12 cellular contexts compared by ENCODE assay signal in genomic region chr9:98971168-98971914, GRCh38. TPM values are rescaled to one million over a fixed set of nuclear protein-coding genes. Genes with fewer than 3 reads are reported as not detected.
DNase-seq lines count a peak whose midpoint lies in the region; ATAC-seq and TF ChIP-seq lines count a peak whose summit lies in the region.
"Had no signal": no experiment of that assay in that cellular context is flagged by ENCODE, and none has a peak within 500 bp of the region (broad histone marks: within the 10 kb centered on the region; RNA-seq: fewer than 3 reads in every experiment).

No MANE protein-coding gene starts in this region.

- peak overlapping the region; percentile 20; the same call in 1 of the 2 replicates for H3K9ac ChIP-seq in SK-N-SH

- TF ChIP-seq CTCF in SK-N-SH (IDR thresholded peaks at IDR 0.05) (no peak), fibroblast of villous mesenchyme (IDR thresholded peaks at IDR 0.05; ENCODE audit: insufficient read depth, low read depth, low read length) (no peak), osteocyte (IDR thresholded peaks at IDR 0.05) (no peak)

- DNase-seq in GM04504 (ENCODE audit: low read depth) (peak; percentile 44), SK-N-SH (no peak), fibroblast of villous mesenchyme (ENCODE audit: low read depth) (peak; percentile 78), osteocyte (ENCODE audit: extremely low spot score, unreplicated experiment) (no peak), D341Med (ENCODE audit: low spot score) (no peak), NCI-H82 treated with DMSO at 0.1 percent for 48 hours (lab: John Stamatoyannopoulos, UW; ENCODE audit: unreplicated experiment) (no peak), SK-N-DZ (ENCODE audit: low spot score) (no peak)
- DNase-seq in stimulated activated effector memory CD8-positive, alpha-beta T cell treated with anti-CD3 and anti-CD28 coated beads, Interleukin-12 subunit alpha, Interleukin-12 subunit beta, amount 100 ng/mL, for 72 hours (ENCODE audit: low spot score in 2 of 2) = no peak
- DNase-seq: activated CD4-positive, alpha-beta T cell treated with anti-CD3 and anti-CD28 coated beads, Interleukin-2, amount 10 ng/mL, durations not matched to agents 24 days and 14 days; GDM1; NCI-H2081 had no signal

- no peaks in the 10 kb centered on the region for H3F3A ChIP-seq in SK-N-SH (replicated peaks; ENCODE audit: insufficient read depth)

- H3K27me3 ChIP-seq in SK-N-SH (ENCODE audit: insufficient read depth) = no peaks in the 10 kb centered on the region

- WGBS in SK-N-SH (ENCODE audit: low lambda C conversion rate) = 60% methylated on average over 20 of the region's 20 CpGs

- peak overlapping the region; percentile 59 for H3K4me2 ChIP-seq in SK-N-SH

- H3K36me3 Mint-ChIP-seq in osteocyte (ENCODE audit: unreplicated experiment) = no peaks in the 10 kb centered on the region
- no peaks in the 10 kb centered on the region for H3K36me3 Mint-ChIP-seq in stimulated activated effector memory CD8-positive, alpha-beta T cell treated with anti-CD3 and anti-CD28 coated beads, Interleukin-12 subunit alpha, Interleukin-12 subunit beta, amount 100 ng/mL, for 72 hours

- H3K79me2 ChIP-seq in SK-N-SH (ENCODE audit: insufficient read depth) = no peaks in the 10 kb centered on the region

- H3K27ac Mint-ChIP-seq in osteocyte (ENCODE audit: unreplicated experiment) = peak overlapping the region; percentile 1
- H3K27ac Mint-ChIP-seq in stimulated activated effector memory CD8-positive, alpha-beta T cell treated with anti-CD3 and anti-CD28 coated beads, Interleukin-12 subunit alpha, Interleukin-12 subunit beta, amount 100 ng/mL, for 72 hours = no peak overlapping the region
- H3K27ac Mint-ChIP-seq: activated CD4-positive, alpha-beta T cell treated with anti-CD3 and anti-CD28 coated beads, Interleukin-2, amount 10 ng/mL, durations not matched to agents 24 days and 14 days had no signal

- no peak overlapping the region for H3K4me3 Mint-ChIP-seq in osteocyte (ENCODE audit: unreplicated experiment)
- no peak overlapping the region for H3K4me3 Mint-ChIP-seq in stimulated activated effector memory CD8-positive, alpha-beta T cell treated with anti-CD3 and anti-CD28 coated beads, Interleukin-12 subunit alpha, Interleukin-12 subunit beta, amount 100 ng/mL, for 72 hours
- H3K4me3 Mint-ChIP-seq: activated CD4-positive, alpha-beta T cell treated with anti-CD3 and anti-CD28 coated beads, Interleukin-2, amount 10 ng/mL, durations not matched to agents 24 days and 14 days had no signal

- TF ChIP-seq EP300 in SK-N-SH (IDR thresholded peaks at IDR 0.05; ENCODE audit: borderline replicate concordance in 1 of 2, low read depth in 1 of 2, low read length in 1 of 2) = 0 out of 4 replicates have a peak, but pooled peaks of 1 of the 2 experiments have one; percentile 6

- no peak for TF ChIP-seq RAD21 in SK-N-SH (IDR thresholded peaks at IDR 0.05; ENCODE audit: low read length)

- POLR2A ChIA-PET in SK-N-SH (lab: Yijun Ruan, JAX) = no interaction called here

- no peaks in the 10 kb centered on the region for H4K20me1 ChIP-seq in SK-N-SH (ENCODE audit: insufficient read depth)

- H3K9me3 Mint-ChIP-seq in osteocyte (ENCODE audit: unreplicated experiment) = no peaks in the 10 kb centered on the region
- no peaks in the 10 kb centered on the region for H3K9me3 Mint-ChIP-seq in stimulated activated effector memory CD8-positive, alpha-beta T cell treated with anti-CD3 and anti-CD28 coated beads, Interleukin-12 subunit alpha, Interleukin-12 subunit beta, amount 100 ng/mL, for 72 hours
- H3K9me3 Mint-ChIP-seq: activated CD4-positive, alpha-beta T cell treated with anti-CD3 and anti-CD28 coated beads, Interleukin-2, amount 10 ng/mL, durations not matched to agents 24 days and 14 days had no signal

- H3K4me1 Mint-ChIP-seq in osteocyte (ENCODE audit: unreplicated experiment) = peaks cover 21% of the 10 kb centered on the region
- H3K4me1 Mint-ChIP-seq in stimulated activated effector memory CD8-positive, alpha-beta T cell treated with anti-CD3 and anti-CD28 coated beads, Interleukin-12 subunit alpha, Interleukin-12 subunit beta, amount 100 ng/mL, for 72 hours = peaks cover 6% of the 10 kb centered on the region

- ATAC-seq in stimulated activated effector memory CD8-positive, alpha-beta T cell treated with anti-CD3 and anti-CD28 coated beads, Interleukin-12 subunit alpha, Interleukin-12 subunit beta, amount 100 ng/mL, for 72 hours = no peak

- no peaks in the 10 kb centered on the region for H3K36me3 ChIP-seq in SK-N-SH (replicated peaks in 1 of 2; ENCODE audit: control insufficient read depth in 1 of 2, insufficient read depth in 2 of 2, low read length in 1 of 2)

- no peak overlapping the region for H3K4me3 ChIP-seq in SK-N-SH (ENCODE audit: low read depth in 2 of 2, low read length in 1 of 2)
- no peak overlapping the region for H3K4me3 ChIP-seq in fibroblast of villous mesenchyme (ENCODE audit: low read depth, low read length)
- H3K4me3 ChIP-seq: skin epidermis had no signal

- H3K27ac ChIP-seq in SK-N-SH (ENCODE audit: low read depth in 2 of 2, low read length in 1 of 2) = peak overlapping the region in 1 of 2 experiments; percentile 79; a peak in 2 of 4 replicates

- H3K4me1 ChIP-seq in SK-N-SH (ENCODE audit: control insufficient read depth in 1 of 2, insufficient read depth in 2 of 2, low read depth in 1 of 2, low read length in 1 of 2) = peaks cover 4 to 5% of the 10 kb centered on the region in 2 experiments; a peak in 1 of 4 replicates

- no peaks in the 10 kb centered on the region for H3K9me2 ChIP-seq in SK-N-SH

- no peak overlapping the region for H2AFZ ChIP-seq in SK-N-SH (ENCODE audit: low read depth)

- H3K27me3 Mint-ChIP-seq in osteocyte (ENCODE audit: unreplicated experiment) = peaks cover 68% of the 10 kb centered on the region

- CTCF ChIA-PET in SK-N-SH (lab: Yijun Ruan, JAX) = no interaction called here

- H3K9me3 ChIP-seq in SK-N-SH = no peaks in the 10 kb centered on the region

TF ChIP-seq in SK-N-SH, 30 proteins besides CTCF, POLR2A, EP300 and RAD21:
- TF ChIP-seq GABPA (IDR thresholded peaks at IDR 0.05; ENCODE audit: low read depth) (no peak), YY1 (IDR thresholded peaks at IDR 0.05; ENCODE audit: low read depth) (no peak), MXI1 (IDR thresholded peaks at IDR 0.05; ENCODE audit: low read depth, low read length) (no peak), FOXM1 (IDR thresholded peaks at IDR 0.05; ENCODE audit: low read depth) (no peak), TEAD4 (IDR thresholded peaks at IDR 0.05; ENCODE audit: borderline replicate concordance, insufficient read depth) (no peak), RCOR1 (IDR thresholded peaks at IDR 0.05; ENCODE audit: low read length) (no peak), SIN3A (IDR thresholded peaks at IDR 0.05; ENCODE audit: borderline replicate concordance, low read depth, low read length) (0 out of 2 replicates have a peak, but pooled peaks have one; percentile 28), FOSL2 (IDR thresholded peaks at IDR 0.05; ENCODE audit: borderline replicate concordance, low read depth) (peak; percentile 92), MEF2A (IDR thresholded peaks at IDR 0.05; ENCODE audit: borderline replicate concordance, low read depth) (no peak), POLR2AphosphoS5 (IDR thresholded peaks at IDR 0.05; ENCODE audit: low read depth, low read length) (no peak), RFX5 (IDR thresholded peaks at IDR 0.05; ENCODE audit: low read length) (no peak), MAX (IDR thresholded peaks at IDR 0.05; ENCODE audit: low read depth) (peak; percentile 84), USF1 (IDR thresholded peaks at IDR 0.05; ENCODE audit: borderline replicate concordance, low read depth) (peak; percentile 41; the same call in 1 of the 2 replicates), TCF12 (IDR thresholded peaks at IDR 0.05) (peak; percentile 70), JUND (IDR thresholded peaks at IDR 0.05) (peak; percentile 90), CHD2 (IDR thresholded peaks at IDR 0.05; ENCODE audit: low read length, partially characterized antibody) (no peak)

RNA-seq across cellular contexts. Expression of gene COL15A1, which starts 27.6 kb away (rescaled TPM):
- polyA plus RNA-seq in SK-N-SH (2012; rRNA removed) = 0.76 and 0.84 TPM in 2 replicates
- polyA plus RNA-seq in SK-N-SH (2012; cell fraction: cytosol; rRNA removed) = 0.55 and 0.72 TPM in 2 replicates
- 1.3 and 2.5 TPM in 2 replicates for polyA plus RNA-seq in SK-N-SH (2012; cell fraction: nucleus; rRNA removed)
- total RNA-seq in fibroblast of villous mesenchyme = 1.7 and 19.0 TPM in 2 replicates
- total RNA-seq in osteocyte = 0.34 and 0.81 TPM in 2 replicates
- polyA plus RNA-seq in SK-N-DZ (2014; cell fraction: cytosol; rRNA removed) = not detected in 2 replicates
- polyA plus RNA-seq in SK-N-DZ (2014; cell fraction: nucleus; rRNA removed) = not detected in 2 replicates

Comparison
In these comparisons a context has a peak if more than half of its experiments do, and no peak if none do; other contexts are left out.
1. DNase-seq: peak in GM04504 (single experiment) and fibroblast of villous mesenchyme (single experiment); none in SK-N-SH (single experiment), osteocyte (single experiment), D341Med (single experiment), NCI-H82 treated with DMSO at 0.1 percent for 48 hours (single experiment), SK-N-DZ (single experiment) and stimulated activated effector memory CD8-positive, alpha-beta T cell treated with anti-CD3 and anti-CD28 coated beads, Interleukin-12 subunit alpha, Interleukin-12 subunit beta, amount 100 ng/mL, for 72 hours (0 of 2).